In the genomic region with DNA sequence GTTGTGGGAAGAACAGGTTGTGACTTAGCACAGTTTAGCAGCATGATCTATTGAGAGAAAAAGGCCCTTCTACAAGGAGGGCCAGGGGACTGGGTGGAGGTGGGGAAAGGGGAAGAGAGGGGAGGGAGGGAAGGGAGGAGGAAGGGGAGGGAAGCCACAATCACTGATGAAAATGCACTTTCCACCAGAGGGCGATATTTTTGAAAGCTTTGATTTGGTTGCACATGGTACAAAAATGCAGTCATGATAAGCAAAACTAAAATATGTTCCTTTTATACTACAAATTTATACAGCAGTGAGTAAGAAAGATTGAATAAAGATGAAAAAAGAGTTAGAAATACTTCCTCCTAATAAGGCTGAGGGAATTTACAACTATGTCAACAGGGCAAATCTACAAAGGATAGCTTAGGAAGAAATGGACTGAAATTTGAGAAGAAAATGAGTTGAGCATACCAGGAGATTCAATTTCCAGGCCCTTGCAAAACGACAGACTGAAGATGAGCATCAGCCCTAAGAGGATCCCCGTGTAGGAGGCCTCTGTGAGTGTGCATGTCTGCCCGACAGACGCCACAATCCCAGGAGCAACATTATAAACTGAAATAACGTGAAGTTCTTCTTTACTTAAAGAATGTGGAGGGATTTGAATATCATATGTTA, we compare ENCODE assay signal across 9 cellular contexts. TPM values are rescaled to one million over a fixed set of nuclear protein-coding genes. Genes with fewer than 3 reads are reported as not detected.
A peak's percentile ranks its signal among the peaks of the same experiment; 100 is the strongest.
DNase-seq lines count a peak whose midpoint lies in the region; ATAC-seq, FAIRE-seq and TF ChIP-seq lines count a peak whose summit lies in the region.
"Had no signal": no experiment of that assay in that cellular context is flagged by ENCODE, and none has a peak within 500 bp of the region (broad histone marks: within the 10 kb centered on the region; RNA-seq: fewer than 3 reads in every experiment).

No MANE protein-coding gene starts in this region.

- no peaks in the 10 kb centered on the region for H4K20me1 ChIP-seq in keratinocyte (ENCODE audit: control insufficient read depth, extremely low read depth, insufficient read depth, low read length)
- H4K20me1 ChIP-seq: BLaER1 treated with 17β-estradiol and CSF1 and Interleukin-3, amounts not matched to agents 10 nM and 100 nM had no signal

- peak; percentile 9 for DNase-seq in NCI-H2107 treated with DMSO at 0.1 percent for 48 hours (lab: John Stamatoyannopoulos, UW; ENCODE audit: unreplicated experiment)
- no peak for DNase-seq in NCI-H2107 (lab: John Stamatoyannopoulos, UW)
- peak; percentile 58 to 80 for DNase-seq in NCI-H2081 (lab: John Stamatoyannopoulos, UW)
- peak in 5 of 7 donors; percentile 48 to 58 (median 54) for DNase-seq in adrenal gland
- no peak for DNase-seq in keratinocyte (ENCODE audit: low read depth, low spot score)
- DNase-seq in tibial nerve (ENCODE audit: low spot score in 2 of 2) = peak in 1 of 2 donors; percentile 47
- DNase-seq in activated CD8-positive, alpha-beta memory T cell treated with anti-CD3 and anti-CD28 coated beads, Interleukin-2, amount 50 U/mL, for 48 hours = no peak

- TF ChIP-seq POLR2A in adrenal gland (IDR thresholded peaks at IDR 0.05) (no peak), tibial nerve (IDR thresholded peaks at IDR 0.05) (no peak)

- no peaks in the 10 kb centered on the region for H3K79me2 ChIP-seq in keratinocyte (ENCODE audit: control insufficient read depth, insufficient read depth, low read length)

- dilution Hi-C loops in keratinocyte (cut with MboI; ENCODE audit: extremely low pct_ligation_motif_present, low sequenced_read_pairs) = no loop called here

- TF ChIP-seq CTCF in adrenal gland (IDR thresholded peaks at IDR 0.05) (peak; percentile 39 to 74 (median 60)), keratinocyte (optimal IDR thresholded peaks at IDR 0.05 in 1 of 3, IDR thresholded peaks at IDR 0.05 in 1 of 3, conservative IDR thresholded peaks at IDR 0.05 in 1 of 3; ENCODE audit: extremely low read depth in 1 of 3, insufficient read depth in 2 of 3, low read length in 3 of 3) (peak; percentile 48 to 73 (median 53)), tibial nerve (IDR thresholded peaks at IDR 0.05) (peak in 4 of 5 experiments; percentile 32 to 43 (median 42))

- intact Hi-C loops in adrenal gland (cut with DNase I) = loop anchor here in 1 of 2 donors (10.0 kb wide), 1 partner anchor 48 kb away; no protein-coding TSS in a partner anchor

- ATAC-seq in GM21576 (IDR thresholded peaks at IDR 0.05; ENCODE audit: unreplicated experiment) = peak; percentile 60

- no peak overlapping the region for H3K9ac ChIP-seq in keratinocyte (ENCODE audit: control insufficient read depth, extremely low read depth, insufficient read depth, low read length)
- H3K9ac ChIP-seq: BLaER1 treated with 17β-estradiol and CSF1 and Interleukin-3, amounts not matched to agents 10 nM and 100 nM had no signal

- no peaks in the 10 kb centered on the region for H3K27me3 ChIP-seq in adrenal gland
- H3K27me3 ChIP-seq in keratinocyte (ENCODE audit: control insufficient read depth, extremely low read depth, insufficient read depth, low read length) = no peaks in the 10 kb centered on the region
- no peaks in the 10 kb centered on the region for H3K27me3 ChIP-seq in tibial nerve
- H3K27me3 ChIP-seq: BLaER1 treated with 17β-estradiol and CSF1 and Interleukin-3, amounts not matched to agents 10 nM and 100 nM had no signal

- H3K4me3 ChIP-seq in adrenal gland (no peak overlapping the region), keratinocyte (ENCODE audit: control insufficient read depth in 2 of 3, extremely low read depth in 1 of 3, insufficient read depth in 2 of 3, low read depth in 1 of 3, low read length in 3 of 3) (no peak overlapping the region), tibial nerve (no peak overlapping the region)
- H3K4me3 ChIP-seq: BLaER1 treated with 17β-estradiol and CSF1 and Interleukin-3, amounts not matched to agents 10 nM and 100 nM had no signal

- WGBS in adrenal gland, 4 donors = 59 to 62% (median 61%) methylated on average over 6 of the region's 6 CpGs
- WGBS in tibial nerve, 2 donors = 60 to 63% methylated on average over 6 of the region's 6 CpGs

- no peak overlapping the region for H3K4me2 ChIP-seq in keratinocyte (ENCODE audit: control insufficient read depth, extremely low read depth, insufficient read depth, low read depth, low read length)
- H3K4me2 ChIP-seq: BLaER1 treated with 17β-estradiol and CSF1 and Interleukin-3, amounts not matched to agents 10 nM and 100 nM had no signal

- TF ChIP-seq EP300 in tibial nerve (IDR thresholded peaks at IDR 0.05) = no peak

- H3K27ac ChIP-seq in adrenal gland (peak overlapping the region in 2 of 5 donors; percentile 17 to 67), keratinocyte (ENCODE audit: control insufficient read depth, insufficient read depth, low read length) (no peak overlapping the region), tibial nerve (no peak overlapping the region)
- H3K27ac ChIP-seq: BLaER1 treated with 17β-estradiol and CSF1 and Interleukin-3, amounts not matched to agents 10 nM and 100 nM had no signal

- H3K9me1 ChIP-seq in keratinocyte (ENCODE audit: control insufficient read depth, extremely low read depth, insufficient read depth, low read length) = no peaks in the 10 kb centered on the region

- no peak overlapping the region for H2AFZ ChIP-seq in keratinocyte (ENCODE audit: control insufficient read depth, low read length)

- H3K4me1 ChIP-seq in adrenal gland (replicated peaks in 1 of 2) (no peaks in the 10 kb centered on the region), keratinocyte (ENCODE audit: control insufficient read depth, extremely low read depth, insufficient read depth, low read length) (no peaks in the 10 kb centered on the region), tibial nerve (no peaks in the 10 kb centered on the region)
- H3K4me1 ChIP-seq: BLaER1 treated with 17β-estradiol and CSF1 and Interleukin-3, amounts not matched to agents 10 nM and 100 nM had no signal

- H3K36me3 ChIP-seq in adrenal gland (replicated peaks in 1 of 2) (peaks cover 0 to 17% of the 10 kb centered on the region in 2 donors), keratinocyte (ENCODE audit: control insufficient read depth in 2 of 2, extremely low read depth in 1 of 2, insufficient read depth in 2 of 2, low read length in 2 of 2) (peaks cover 6 to 8% of the 10 kb centered on the region in 2 experiments), tibial nerve (peaks cover 0 to 94% (median 8%) of the 10 kb centered on the region in 3 donors)

- peak; percentile 67 for FAIRE-seq in keratinocyte (lab: Jason Lieb, UNC)

- H3K9me3 ChIP-seq in adrenal gland (replicated peaks in 1 of 3) (no peaks in the 10 kb centered on the region), keratinocyte (ENCODE audit: control insufficient read depth, low read depth, low read length) (no peaks in the 10 kb centered on the region), tibial nerve (peaks cover 0 to 8% (median 0%) of the 10 kb centered on the region in 4 donors)

RNA-seq across cellular contexts. Expression of gene SH3YL1, which starts 17.2 kb away (rescaled TPM):
- total RNA-seq in adrenal gland (100 to 1,000 TPM in 1 of 8 donors, 10 to 100 TPM in 7; 43.6 to 106 (median 92.6) TPM), tibial nerve (10 to 100 TPM; 22.2 to 36.0 (median 30.0) TPM)
- polyA plus RNA-seq in adrenal gland (100 to 1,000 TPM in 1 of 3 donors, 10 to 100 TPM in 2; 70.9 to 108 (median 81.0) TPM), keratinocyte (24.9 to 41.8 TPM (median 37.2 TPM) in 3 replicates)
- 95.3 TPM for polyA plus RNA-seq in keratinocyte (2011; ENCODE audit: low read depth)
- polyA plus RNA-seq in keratinocyte (2011; cell fraction: cytosol; rRNA removed) = 41.2 and 43.2 TPM in 2 replicates
- 41.6 and 44.2 TPM in 2 replicates for polyA plus RNA-seq in keratinocyte (2011; cell fraction: nucleus; rRNA removed)
- polyA plus RNA-seq in keratinocyte (2012; ENCODE audit: low replicate concordance) = 29.6 and 59.2 TPM in 2 replicates
- polyA minus RNA-seq in keratinocyte = 4.6 to 24.7 TPM (median 9.6 TPM) in 3 replicates
- 20.7 TPM for polyA minus RNA-seq in keratinocyte (2011; cell fraction: cytosol; rRNA and poly(A)+ RNA removed)
- polyA minus RNA-seq in keratinocyte (2011; cell fraction: nucleus; rRNA and poly(A)+ RNA removed) = 12.3 and 26.5 TPM in 2 replicates

RNA-seq across cellular contexts. Expression of gene ACP1, which starts 18.1 kb away (rescaled TPM):
- total RNA-seq in adrenal gland (100 to 1,000 TPM; 133 to 303 (median 161) TPM), tibial nerve (10 to 100 TPM; 31.2 to 71.2 (median 52.5) TPM)
- polyA plus RNA-seq in adrenal gland (100 to 1,000 TPM in 1 of 3 donors, 10 to 100 TPM in 2; 59.5 to 314 (median 81.0) TPM), keratinocyte (100.0 to 123 TPM (median 104 TPM) in 3 replicates)
- polyA plus RNA-seq in keratinocyte (2011; ENCODE audit: low read depth) = 205 TPM
- polyA plus RNA-seq in keratinocyte (2011; cell fraction: cytosol; rRNA removed) = 102 and 123 TPM in 2 replicates
- polyA plus RNA-seq in keratinocyte (2011; cell fraction: nucleus; rRNA removed) = 60.6 and 75.4 TPM in 2 replicates
- polyA plus RNA-seq in keratinocyte (2012; ENCODE audit: low replicate concordance) = 81.9 and 95.8 TPM in 2 replicates
- polyA minus RNA-seq in keratinocyte = 43.2 to 60.9 TPM (median 48.4 TPM) in 3 replicates
- 52.4 TPM for polyA minus RNA-seq in keratinocyte (2011; cell fraction: cytosol; rRNA and poly(A)+ RNA removed)
- 16.4 and 23.8 TPM in 2 replicates for polyA minus RNA-seq in keratinocyte (2011; cell fraction: nucleus; rRNA and poly(A)+ RNA removed)

RNA-seq across cellular contexts. Expression of gene ALKAL2, which starts 41.3 kb away (rescaled TPM):
- total RNA-seq in adrenal gland (100 to 1,000 TPM in 6 of 8 donors, 10 to 100 TPM in 2; 59.0 to 316 (median 151) TPM), tibial nerve (10 to 100 TPM; 21.9 to 96.6 (median 46.1) TPM)
- polyA plus RNA-seq in adrenal gland (100 to 1,000 TPM in 2 of 3 donors, 10 to 100 TPM in 1; 78.8 to 146 (median 136) TPM), keratinocyte (not detected in 3 replicates)
- polyA plus RNA-seq in keratinocyte (2011; ENCODE audit: low read depth) = not detected
- polyA plus RNA-seq in keratinocyte (2011; cell fraction: cytosol; rRNA removed) = not detected in 2 replicates
- not detected in 2 replicates for polyA plus RNA-seq in keratinocyte (2011; cell fraction: nucleus; rRNA removed)
- not detected in 2 replicates for polyA plus RNA-seq in keratinocyte (2012; ENCODE audit: low replicate concordance)
- polyA minus RNA-seq in keratinocyte = not detected in 3 replicates
- polyA minus RNA-seq in keratinocyte (2011; cell fraction: cytosol; rRNA and poly(A)+ RNA removed) = not detected
- polyA minus RNA-seq in keratinocyte (2011; cell fraction: nucleus; rRNA and poly(A)+ RNA removed) = not detected in 2 replicates

Comparison
In these comparisons a context has a peak if more than half of its experiments do, and no peak if none do; other contexts are left out.
1. DNase-seq: peak in NCI-H2107 treated with DMSO at 0.1 percent for 48 hours (single experiment), NCI-H2081 (2 of 2) and adrenal gland (5 of 7); none in NCI-H2107 (single experiment), keratinocyte (single experiment) and activated CD8-positive, alpha-beta memory T cell treated with anti-CD3 and anti-CD28 coated beads, Interleukin-2, amount 50 U/mL, for 48 hours (single experiment).
2. Peak in every context shown above with its lines, with median percentiles within 50 percentile points of each other: CTCF ChIP-seq.